Comparison of ENCODE assay signal across 19 cellular contexts in the genomic region with DNA sequence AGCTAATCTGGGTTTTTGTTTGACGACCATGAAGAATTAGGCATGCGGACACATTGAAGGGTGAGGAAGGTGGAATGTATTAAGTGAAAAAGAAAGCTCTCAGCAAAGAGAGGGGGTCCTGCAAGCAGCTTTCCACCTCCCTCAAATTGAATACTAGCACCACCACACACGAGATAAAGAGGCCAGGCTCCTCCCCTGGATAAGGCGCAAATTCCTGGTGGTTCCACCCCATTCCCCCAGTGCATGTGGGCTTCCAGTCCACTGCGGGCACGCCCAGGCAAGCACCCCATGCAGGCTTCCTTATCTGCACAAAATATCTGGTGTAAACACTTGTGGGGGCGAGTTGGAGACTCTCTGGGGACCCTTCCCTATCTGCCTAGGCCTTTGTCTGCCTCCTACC.
DNase-seq lines count a peak whose midpoint lies in the region; ATAC-seq and TF ChIP-seq lines count a peak whose summit lies in the region.
"Had no signal": no experiment of that assay in that cellular context is flagged by ENCODE, and none has a peak within 500 bp of the region (broad histone marks: within the 10 kb centered on the region; RNA-seq: fewer than 3 reads in every experiment).

No MANE protein-coding gene starts in this region.

- H3K4me1 ChIP-seq in mammary epithelial cell (ENCODE audit: insufficient read depth, low read length) (no peaks in the 10 kb centered on the region), breast epithelium (no peaks in the 10 kb centered on the region), endodermal cell (ENCODE audit: control insufficient read depth, insufficient read depth, low read length) (peaks cover 1% of the 10 kb centered on the region), neuronal stem cell (ENCODE audit: control insufficient read depth in 2 of 2, insufficient read depth in 1 of 2, low read depth in 1 of 2, low read length in 2 of 2) (peaks cover under 1 to 4% of the 10 kb centered on the region in 2 donors), prostate gland (replicated peaks) (no peaks in the 10 kb centered on the region), esophagus muscularis mucosa (no peaks in the 10 kb centered on the region)

- H3K23ac ChIP-seq in neuronal stem cell (ENCODE audit: low read depth, low read length, poor library complexity), result no peak overlapping the region

- no peak overlapping the region for H3K4ac ChIP-seq in neuronal stem cell (ENCODE audit: low read length)

- no peak overlapping the region for H3K27ac Mint-ChIP-seq in endodermal cell
- H3K27ac Mint-ChIP-seq: CD4-positive, alpha-beta T cell; HFFc6 had no signal

- no peak overlapping the region for H2BK5ac ChIP-seq in neuronal stem cell (ENCODE audit: low read length)

- H3K4me1 Mint-ChIP-seq in endodermal cell, result peaks cover 10% of the 10 kb centered on the region

- H3K9ac ChIP-seq in mammary epithelial cell (ENCODE audit: insufficient read depth, low read length), result no peak overlapping the region
- no peak overlapping the region for H3K9ac ChIP-seq in endodermal cell (ENCODE audit: extremely low read depth, low read length, poor library complexity, severe bottlenecking)
- no peak overlapping the region for H3K9ac ChIP-seq in neuronal stem cell (ENCODE audit: low read depth, low read length, poor library complexity)
- H3K9ac ChIP-seq: GM23248 had no signal

- H3K18ac ChIP-seq in neuronal stem cell (ENCODE audit: low read length), result peak overlapping the region; percentile 85

- DNase-seq in mammary epithelial cell (no peak), breast epithelium (ENCODE audit: low spot score in 2 of 2) (no peak), endodermal cell (no peak), neuronal stem cell (ENCODE audit: low spot score) (no peak), Right ventricle myocardium inferior (ENCODE audit: missing footprints) (no peak), prostate gland (ENCODE audit: low spot score) (no peak), esophagus muscularis mucosa (ENCODE audit: extremely low spot score) (no peak)
- DNase-seq: AML-193; CD4-positive, alpha-beta T cell; DMS79 treated with DMSO at 0.1 percent for 48 hours; GM23248; H7; HFFc6; IMR-90 had no signal

- 72% methylated on average over 7 of the region's 7 CpGs for WGBS in mammary epithelial cell (ENCODE audit: low coverage, missing lambda C conversion rate)
- 89% methylated on average over 7 of the region's 7 CpGs; no CpG with 5 or more reads in 1 of the 2 experiments for WGBS in endodermal cell (ENCODE audit: insufficient coverage in 1 of 2, insufficient read length in 1 of 2), 2 experiments
- WGBS in neuronal stem cell (ENCODE audit: extremely low coverage in 2 of 2, insufficient read length in 2 of 2, insufficient replicate concordance in 1 of 2), 2 donors, result no CpG with 5 or more reads among the region's 7 CpGs
- WGBS in prostate gland, result 85% methylated on average over 7 of the region's 7 CpGs
- WGBS in esophagus muscularis mucosa, result 60% methylated on average over 4 of the region's 7 CpGs

- H2AFZ ChIP-seq in mammary epithelial cell (ENCODE audit: low read depth, low read length) (peak overlapping the region; percentile 7), neuronal stem cell (ENCODE audit: low read length) (no peak overlapping the region)
- H2AFZ ChIP-seq: GM23248 had no signal

- H2BK15ac ChIP-seq in neuronal stem cell (ENCODE audit: low read length), result no peak overlapping the region

- H3K4me2 ChIP-seq in mammary epithelial cell (ENCODE audit: insufficient read depth, low read depth, low read length) (no peak overlapping the region), neuronal stem cell (ENCODE audit: insufficient read depth, low read length, poor library complexity, severe bottlenecking) (no peak overlapping the region)
- H3K4me2 ChIP-seq: A549 had no signal

- no peaks in the 10 kb centered on the region for H3K79me2 ChIP-seq in mammary epithelial cell (ENCODE audit: insufficient read depth, low read length)

- no peak overlapping the region for H4K8ac ChIP-seq in neuronal stem cell (ENCODE audit: low read depth, low read length)

- H3K27ac ChIP-seq in mammary epithelial cell (ENCODE audit: insufficient read depth, low read depth, low read length), result no peak overlapping the region
- H3K27ac ChIP-seq in breast epithelium, result no peak overlapping the region
- peak overlapping the region; percentile 76 for H3K27ac ChIP-seq in endodermal cell (ENCODE audit: low read depth, low read length)
- H3K27ac ChIP-seq in neuronal stem cell (replicated peaks; ENCODE audit: low read length), result peak overlapping the region; percentile 35
- no peak overlapping the region for H3K27ac ChIP-seq in prostate gland
- H3K27ac ChIP-seq in esophagus muscularis mucosa (replicated peaks in 1 of 4), result no peak overlapping the region
- H3K27ac ChIP-seq: 22Rv1, A549, C4-2B, GM23248 had no signal

- TF ChIP-seq EP300 in esophagus muscularis mucosa (IDR thresholded peaks at IDR 0.05), result no peak

- no peak overlapping the region for H2BK12ac ChIP-seq in neuronal stem cell (ENCODE audit: low read length)

- TF ChIP-seq CTCF in mammary epithelial cell (conservative IDR thresholded peaks at IDR 0.05 in 1 of 2, IDR thresholded peaks at IDR 0.05 in 1 of 2; ENCODE audit: extremely low read depth in 1 of 2, insufficient read depth in 1 of 2, low read depth in 1 of 2, low read length in 2 of 2), result no peak
- no peak for TF ChIP-seq CTCF in breast epithelium (IDR thresholded peaks at IDR 0.05)
- no peak for TF ChIP-seq CTCF in endodermal cell (conservative IDR thresholded peaks at IDR 0.05)
- no peak for TF ChIP-seq CTCF in prostate gland (IDR thresholded peaks at IDR 0.05)
- TF ChIP-seq CTCF in esophagus muscularis mucosa (IDR thresholded peaks at IDR 0.05), result no peak

- H3K4me3 Mint-ChIP-seq in endodermal cell, result no peak overlapping the region
- H3K4me3 Mint-ChIP-seq: CD4-positive, alpha-beta T cell; HFFc6 had no signal

- dilution Hi-C loops in mammary epithelial cell (cut with HindIII; ENCODE audit: low sequenced_read_pairs), result no loop called here

- H3K14ac ChIP-seq in neuronal stem cell (ENCODE audit: low read length), result no peak overlapping the region

- H3K9me3 Mint-ChIP-seq in endodermal cell, result peaks cover 28% of the 10 kb centered on the region

- H3K36me3 Mint-ChIP-seq in endodermal cell (ENCODE audit: low read depth), result peaks cover 57% of the 10 kb centered on the region

- H3K79me1 ChIP-seq in neuronal stem cell (ENCODE audit: low read depth, low read length), result no peaks in the 10 kb centered on the region

- BruUV-seq in mammary epithelial cell (replicated peaks; lab: Mats Ljungman, UMichigan), result no TSS peak

- CTCF ChIA-PET in mammary epithelial cell (lab: Charles Lee; ENCODE audit: low non-redundant PET), result no interaction called here

- H3K27me3 Mint-ChIP-seq in endodermal cell (ENCODE audit: insufficient read depth), result no peaks in the 10 kb centered on the region
- H3K27me3 Mint-ChIP-seq: CD4-positive, alpha-beta T cell had no signal

- TF ChIP-seq POLR2A in breast epithelium (IDR thresholded peaks at IDR 0.05) (no peak), prostate gland (IDR thresholded peaks at IDR 0.05) (no peak), esophagus muscularis mucosa (IDR thresholded peaks at IDR 0.05; ENCODE audit: low read depth) (no peak)

- in situ Hi-C loops in mammary epithelial cell (cut with MboI; ENCODE audit: low sequenced_read_pairs in 2 of 2), result no loop called here

- H3K36me3 ChIP-seq in mammary epithelial cell (ENCODE audit: insufficient read depth, low read length) (no peaks in the 10 kb centered on the region), breast epithelium (no peaks in the 10 kb centered on the region), endodermal cell (ENCODE audit: control insufficient read depth, insufficient read depth, low read length) (peaks cover 25% of the 10 kb centered on the region), neuronal stem cell (replicated peaks in 1 of 2; ENCODE audit: control insufficient read depth in 2 of 2, insufficient read depth in 2 of 2, low read length in 2 of 2) (no peaks in the 10 kb centered on the region), prostate gland (no peaks in the 10 kb centered on the region), esophagus muscularis mucosa (no peaks in the 10 kb centered on the region)

- intact Hi-C loops in mammary epithelial cell (cut with micrococcal nuclease) (no loop called here), breast epithelium (cut with DNase I; ENCODE audit: low total_unique reads) (no loop called here), Right ventricle myocardium inferior (cut with DNase I) (no loop called here), prostate gland (cut with DNase I) (no loop called here), esophagus muscularis mucosa (cut with DNase I) (no loop called here)

- no peak for ATAC-seq in Right ventricle myocardium inferior
- ATAC-seq: A549, HCT116, K562 had no signal

- H2BK120ac ChIP-seq in neuronal stem cell (ENCODE audit: low read depth, low read length), result no peak overlapping the region

- H3K4me3 ChIP-seq in mammary epithelial cell (replicated peaks in 1 of 3; ENCODE audit: insufficient read depth in 1 of 3, low read depth in 2 of 3, low read length in 3 of 3) (no peak overlapping the region), breast epithelium (no peak overlapping the region), endodermal cell (ENCODE audit: low read length) (no peak overlapping the region), neuronal stem cell (ENCODE audit: low read length in 2 of 2) (peak overlapping the region in 1 of 2 donors; percentile 17), prostate gland (no peak overlapping the region), esophagus muscularis mucosa (no peak overlapping the region)
- H3K4me3 ChIP-seq: A549, GM23248, K562 had no signal

- H3K9me3 ChIP-seq in mammary epithelial cell (replicated peaks; ENCODE audit: insufficient read depth, low read length), result no peaks in the 10 kb centered on the region
- no peaks in the 10 kb centered on the region for H3K9me3 ChIP-seq in breast epithelium
- H3K9me3 ChIP-seq in endodermal cell (ENCODE audit: control insufficient read depth, low read length), result peaks cover 24% of the 10 kb centered on the region
- H3K9me3 ChIP-seq in neuronal stem cell (replicated peaks in 1 of 2; ENCODE audit: control insufficient read depth in 2 of 2, insufficient read depth in 1 of 2, low read depth in 1 of 2, low read length in 2 of 2), result peaks cover 0 to 5% of the 10 kb centered on the region in 2 donors
- H3K9me3 ChIP-seq in prostate gland, result no peaks in the 10 kb centered on the region
- H3K9me3 ChIP-seq in esophagus muscularis mucosa, result no peaks in the 10 kb centered on the region
- H3K9me3 ChIP-seq: A549 had no signal

- no peak overlapping the region for H4K91ac ChIP-seq in neuronal stem cell (ENCODE audit: low read depth, low read length, poor library complexity)

- no peaks in the 10 kb centered on the region for H3K27me3 ChIP-seq in mammary epithelial cell (ENCODE audit: insufficient read depth, low read length)
- H3K27me3 ChIP-seq in breast epithelium, result no peaks in the 10 kb centered on the region
- H3K27me3 ChIP-seq in endodermal cell (ENCODE audit: control insufficient read depth, insufficient read depth, low read length, poor library complexity, severe bottlenecking), result no peaks in the 10 kb centered on the region
- no peaks in the 10 kb centered on the region for H3K27me3 ChIP-seq in neuronal stem cell (ENCODE audit: control insufficient read depth in 3 of 3, insufficient read depth in 3 of 3, low read depth in 1 of 3, low read length in 3 of 3)
- H3K27me3 ChIP-seq in prostate gland (replicated peaks; ENCODE audit: insufficient read depth), result no peaks in the 10 kb centered on the region
- H3K27me3 ChIP-seq in esophagus muscularis mucosa, result no peaks in the 10 kb centered on the region

- H4K20me1 ChIP-seq in mammary epithelial cell (ENCODE audit: insufficient read depth, low read length), result no peaks in the 10 kb centered on the region

- no peak overlapping the region for H2AK5ac ChIP-seq in neuronal stem cell (ENCODE audit: low read depth, low read length)

Comparison
In these comparisons a context has a peak if more than half of its experiments do, and no peak if none do; other contexts are left out.
1. H3K27ac ChIP-seq: peak in endodermal cell (single experiment) and neuronal stem cell (single experiment); none in mammary epithelial cell (single experiment), breast epithelium (0 of 2), prostate gland (0 of 2) and esophagus muscularis mucosa (0 of 4).